ENCODE assay signal across 10 cellular contexts in genomic region chr1:63317814-63318156, GRCh38. TPM values are rescaled to one million over a fixed set of nuclear protein-coding genes. Genes with fewer than 3 reads are reported as not detected.
DNase-seq lines count a peak whose midpoint lies in the region; ATAC-seq and TF ChIP-seq lines count a peak whose summit lies in the region.
"Had no signal": no experiment of that assay in that cellular context is flagged by ENCODE, and none has a peak within 500 bp of the region (broad histone marks: within the 10 kb centered on the region; RNA-seq: fewer than 3 reads in every experiment).

No MANE protein-coding gene starts in this region.

- TF ChIP-seq CTCF in VCaP (conservative IDR thresholded peaks at IDR 0.05) (no peak), tibial nerve (IDR thresholded peaks at IDR 0.05) (no peak)

- peaks cover 30% of the 10 kb centered on the region for H3K4me1 Mint-ChIP-seq in activated naive CD4-positive, alpha-beta T cell treated with anti-CD3 and anti-CD28 coated beads, Interleukin-2, amount 50 U/mL, for 24 hours

- H3K9me3 Mint-ChIP-seq in activated naive CD4-positive, alpha-beta T cell treated with anti-CD3 and anti-CD28 coated beads, Interleukin-2, amount 50 U/mL, for 24 hours, result peaks cover 10% of the 10 kb centered on the region

- no peak for ATAC-seq in HG02885 (IDR thresholded peaks at IDR 0.05; ENCODE audit: poor library complexity, unreplicated experiment)

- H3K36me3 Mint-ChIP-seq in activated naive CD4-positive, alpha-beta T cell treated with anti-CD3 and anti-CD28 coated beads, Interleukin-2, amount 50 U/mL, for 24 hours, result peaks cover 14% of the 10 kb centered on the region

- H3K4me3 ChIP-seq in iPS-18c (ENCODE audit: insufficient read depth, low read depth, low read length), result peak overlapping the region; percentile 66
- H3K4me3 ChIP-seq in tibial nerve, result peak overlapping the region; percentile 34 to 69 (median 38)

- H3K27me3 Mint-ChIP-seq in activated naive CD4-positive, alpha-beta T cell treated with anti-CD3 and anti-CD28 coated beads, Interleukin-2, amount 50 U/mL, for 24 hours, result peaks cover 68% of the 10 kb centered on the region

- H3K4me1 ChIP-seq in tibial nerve, result peaks cover 0 to 57% (median 8%) of the 10 kb centered on the region in 4 donors

- no peaks in the 10 kb centered on the region for H3K36me3 ChIP-seq in tibial nerve

- DNase-seq in activated naive CD4-positive, alpha-beta T cell treated with Interleukin-2 at 50 U/mL for 16 hours, result no peak
- DNase-seq in tibial nerve (ENCODE audit: low spot score in 2 of 2) (no peak), pons (ENCODE audit: low spot score) (no peak)
- no peak for DNase-seq in activated CD4-positive, alpha-beta T cell treated with anti-CD3 and anti-CD28 coated beads, Interleukin-2, amount 50 U/mL, for 4 hours
- DNase-seq: activated CD4-positive, alpha-beta T cell treated with anti-CD3 and anti-CD28 coated beads for 4 hours had no signal

- WGBS in tibial nerve, 2 donors, result 8 to 9% methylated on average over 14 of the region's 14 CpGs

- no peaks in the 10 kb centered on the region for H3K9me3 ChIP-seq in iPS-18c (ENCODE audit: control insufficient read depth, insufficient read depth, low read length)
- no peaks in the 10 kb centered on the region for H3K9me3 ChIP-seq in tibial nerve

- H3K27ac Mint-ChIP-seq in activated naive CD4-positive, alpha-beta T cell treated with anti-CD3 and anti-CD28 coated beads, Interleukin-2, amount 50 U/mL, for 24 hours, result peak overlapping the region; percentile 92

- TF ChIP-seq EP300 in tibial nerve (IDR thresholded peaks at IDR 0.05), result no peak

- H3K27me3 ChIP-seq in tibial nerve, result peaks cover 6 to 80% of the 10 kb centered on the region in 2 donors

- no peak for TF ChIP-seq POLR2A in tibial nerve (IDR thresholded peaks at IDR 0.05)

- H3K27ac ChIP-seq in VCaP (peak overlapping the region; percentile 77), tibial nerve (peak overlapping the region; percentile 67 to 99 (median 96))
- H3K27ac ChIP-seq: skin epidermis had no signal

- peak overlapping the region; percentile 61 for H3K4me3 Mint-ChIP-seq in activated naive CD4-positive, alpha-beta T cell treated with anti-CD3 and anti-CD28 coated beads, Interleukin-2, amount 50 U/mL, for 24 hours

RNA-seq across cellular contexts. Expression of gene FOXD3, which starts 4.6 kb away (rescaled TPM):
- total RNA-seq in tibial nerve, result 10 to 100 TPM; 15.9 to 37.6 (median 25.6) TPM

RNA-seq across cellular contexts. Expression of gene ALG6, which starts 49.6 kb away (rescaled TPM):
- total RNA-seq in tibial nerve, result 10 to 100 TPM in 3 of 4 donors, 1 to 10 TPM in 1; 6.6 to 16.8 (median 13.5) TPM
